1 cellular context compared by ENCODE assay signal in genomic region chr1:17011439-17012307, GRCh38.
TF ChIP-seq lines count a peak whose summit lies in the region.

TSS of gene ATP13A2 (minus strand) at chr1:17011928. CDS start at chr1:17011738, 190 bp downstream.

TF ChIP-seq in HCT116, 20 proteins besides CTCF, POLR2A, EP300 and RAD21 (continued from another document):
- TF ChIP-seq ELF1 (IDR thresholded peaks at IDR 0.05; ENCODE audit: borderline replicate concordance, low read depth) (no peak), SIN3A (IDR thresholded peaks at IDR 0.05; ENCODE audit: low read depth) (no peak; the same call in 1 of the 2 replicates), EGR1 (IDR thresholded peaks at IDR 0.05; ENCODE audit: low read depth) (no peak; the same call in none of the 2 replicates), POLR2AphosphoS5 (IDR thresholded peaks at IDR 0.05; ENCODE audit: low read depth, low read length) (peak; percentile 67), TCF7L2 (IDR thresholded peaks at IDR 0.05; ENCODE audit: borderline replicate concordance, extremely low read depth, insufficient read depth, insufficient read length) (peak; percentile 48), REST (IDR thresholded peaks at IDR 0.05; ENCODE audit: low read depth) (no peak), FOSL1 (IDR thresholded peaks at IDR 0.05; ENCODE audit: low read depth) (no peak), CEBPB (IDR thresholded peaks at IDR 0.05; ENCODE audit: low read depth) (no peak), SRF (IDR thresholded peaks at IDR 0.05; ENCODE audit: low read depth) (no peak), CBX3 (IDR thresholded peaks at IDR 0.05; ENCODE audit: low read depth) (peak; percentile 32; the same call in 1 of the 2 replicates), EZH2 (IDR thresholded peaks at IDR 0.05) (no peak), EZH2phosphoT487 (IDR thresholded peaks at IDR 0.05; ENCODE audit: borderline replicate concordance) (no peak), MAX (IDR thresholded peaks at IDR 0.05) (no peak), ATF3 (IDR thresholded peaks at IDR 0.05) (no peak), SP1 (IDR thresholded peaks at IDR 0.05; ENCODE audit: low read depth) (peak; percentile 42; the same call in 1 of the 2 replicates), JUND (IDR thresholded peaks at IDR 0.05) (no peak), YY1 (IDR thresholded peaks at IDR 0.05; ENCODE audit: extremely low read depth, insufficient replicate concordance, low read depth, low read length) (peak; percentile 75)
